17 cellular contexts compared by ENCODE assay signal in genomic region chr2:192145496-192145895, GRCh38. TPM values are rescaled to one million over a fixed set of nuclear protein-coding genes. Genes with fewer than 3 reads are reported as not detected.
"Had no signal": no experiment of that assay in that cellular context is flagged by ENCODE, and none has a peak within 500 bp of the region (broad histone marks: within the 10 kb centered on the region; RNA-seq: fewer than 3 reads in every experiment).

No MANE protein-coding gene starts in this region.

- H3K27me3 ChIP-seq: heart right ventricle, left lung, right atrium auricular region had no signal

- H3K4me1 ChIP-seq: prostate gland had no signal

- H3K9me3 ChIP-seq: heart right ventricle, left lung, prostate gland, right atrium auricular region, thoracic aorta had no signal

- H3K4me3 ChIP-seq: heart right ventricle, left lung, prostate gland, right atrium auricular region, smooth muscle cell, thoracic aorta had no signal

- H3K36me3 ChIP-seq: heart right ventricle, left lung, prostate gland, right atrium auricular region, thoracic aorta, WERI-Rb-1 had no signal

- H3K27ac ChIP-seq: prostate gland, right atrium auricular region, thoracic aorta, WERI-Rb-1 had no signal

- DNase-seq: activated CD4-positive, alpha-beta T cell treated with anti-CD3 and anti-CD28 coated beads for 1 hour; activated CD4-positive, alpha-beta T cell treated with anti-CD3 and anti-CD28 coated beads, Interleukin-2, amount 50 U/mL, for 48 hours; amniotic stem cell; caudate nucleus; heart right ventricle; left lung; stimulated activated naive B cell treated with anti-CD40 and anti-IgM and Interleukin-4, amounts not matched to agents 10 μg/mL and 1 μg/mL and 100 μg/mL, for 72 hours; T-helper 2 cell; WERI-Rb-1 had no signal

RNA-seq across cellular contexts. Expression of gene TMEFF2, which starts 49.2 kb away (rescaled TPM):
- total RNA-seq: epithelial cell of proximal tubule, kidney epithelial cell, left lung, lung microvascular endothelial cell, omental fat pad, smooth muscle cell had no signal
- polyA plus RNA-seq: smooth muscle cell had no signal
